Comparison of ENCODE assay signal across 1 cellular context in the genomic region with DNA sequence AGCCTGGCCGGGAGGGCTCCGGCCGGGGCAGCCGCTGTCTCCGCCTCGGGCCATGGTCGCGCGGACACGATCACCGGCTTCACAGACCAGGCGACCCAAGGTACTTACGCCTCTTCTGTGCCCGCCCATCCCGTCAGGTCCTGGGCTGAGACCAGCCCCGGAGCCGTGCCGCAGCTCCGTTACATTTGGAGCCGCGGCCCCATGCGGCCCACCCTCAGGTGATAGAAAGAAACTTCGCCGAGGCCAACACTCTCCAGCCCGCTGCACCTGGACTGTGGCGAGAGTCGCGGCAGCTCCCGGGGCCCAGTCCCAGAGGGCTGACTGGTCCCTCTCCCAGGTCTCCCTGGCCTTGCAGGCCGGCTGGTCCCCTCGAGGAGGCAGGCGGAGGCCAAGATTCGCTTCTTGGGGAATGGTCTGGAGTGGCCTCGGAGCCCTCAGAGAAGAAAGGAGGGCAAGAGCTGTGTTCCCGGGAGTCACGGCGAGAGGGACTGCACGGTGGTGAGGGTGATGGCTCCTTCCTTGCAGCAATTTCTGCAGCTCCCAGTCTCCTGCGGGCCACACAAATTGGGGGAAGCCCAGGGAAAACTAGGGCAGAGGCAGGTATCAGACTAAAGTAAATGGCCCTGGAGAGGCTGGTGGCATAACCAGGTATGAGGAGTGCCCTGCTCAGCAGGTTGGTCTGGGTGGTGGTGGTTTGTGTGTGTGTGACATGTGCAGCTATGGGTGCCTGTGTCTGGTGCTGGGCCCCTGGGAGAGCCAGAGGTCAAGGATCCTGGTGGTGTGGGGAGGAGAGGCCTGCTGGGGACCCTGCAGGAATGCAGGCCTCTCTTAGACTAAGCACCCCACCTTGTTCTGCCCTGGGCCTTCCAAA.
TF ChIP-seq lines count a peak whose summit lies in the region.

No MANE protein-coding gene starts in this region.

TF ChIP-seq in HepG2, 621 proteins besides CTCF, POLR2A, EP300 and RAD21 (continued from another document and continues in another):
- TF ChIP-seq ZNF674 (CRISPR knock-in tag; IDR thresholded peaks at IDR 0.05; ENCODE audit: low read depth): no peak
- TF ChIP-seq, protein P1, sequence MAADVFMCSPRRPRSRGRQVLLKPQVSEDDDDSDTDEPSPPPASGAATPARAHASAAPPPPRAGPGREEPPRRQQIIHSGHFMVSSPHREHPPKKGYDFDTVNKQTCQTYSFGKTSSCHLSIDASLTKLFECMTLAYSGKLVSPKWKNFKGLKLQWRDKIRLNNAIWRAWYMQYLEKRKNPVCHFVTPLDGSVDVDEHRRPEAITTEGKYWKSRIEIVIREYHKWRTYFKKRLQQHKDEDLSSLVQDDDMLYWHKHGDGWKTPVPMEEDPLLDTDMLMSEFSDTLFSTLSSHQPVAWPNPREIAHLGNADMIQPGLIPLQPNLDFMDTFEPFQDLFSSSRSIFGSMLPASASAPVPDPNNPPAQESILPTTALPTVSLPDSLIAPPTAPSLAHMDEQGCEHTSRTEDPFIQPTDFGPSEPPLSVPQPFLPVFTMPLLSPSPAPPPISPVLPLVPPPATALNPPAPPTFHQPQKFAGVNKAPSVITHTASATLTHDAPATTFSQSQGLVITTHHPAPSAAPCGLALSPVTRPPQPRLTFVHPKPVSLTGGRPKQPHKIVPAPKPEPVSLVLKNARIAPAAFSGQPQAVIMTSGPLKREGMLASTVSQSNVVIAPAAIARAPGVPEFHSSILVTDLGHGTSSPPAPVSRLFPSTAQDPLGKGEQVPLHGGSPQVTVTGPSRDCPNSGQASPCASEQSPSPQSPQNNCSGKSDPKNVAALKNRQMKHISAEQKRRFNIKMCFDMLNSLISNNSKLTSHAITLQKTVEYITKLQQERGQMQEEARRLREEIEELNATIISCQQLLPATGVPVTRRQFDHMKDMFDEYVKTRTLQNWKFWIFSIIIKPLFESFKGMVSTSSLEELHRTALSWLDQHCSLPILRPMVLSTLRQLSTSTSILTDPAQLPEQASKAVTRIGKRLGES (CRISPR knock-in tag; IDR thresholded peaks at IDR 0.05; ENCODE audit: borderline replicate concordance): no peak
- TF ChIP-seq ZNF326 (CRISPR knock-in tag; IDR thresholded peaks at IDR 0.05; ENCODE audit: borderline replicate concordance): no peak
- peak; percentile 14 for TF ChIP-seq AGO1 (IDR thresholded peaks at IDR 0.05; ENCODE audit: low read depth, low read length, poor library complexity, severe bottlenecking)
- TF ChIP-seq FOXP1 (IDR thresholded peaks at IDR 0.05): no peak
- no peak for TF ChIP-seq FOXP1 (CRISPR knock-in tag; IDR thresholded peaks at IDR 0.05)
- TF ChIP-seq IKZF4 (CRISPR knock-in tag; IDR thresholded peaks at IDR 0.05; ENCODE audit: borderline replicate concordance, low read depth, not compliant biosample characterization): no peak
- TF ChIP-seq ZNF260 (CRISPR knock-in tag; IDR thresholded peaks at IDR 0.05; ENCODE audit: borderline replicate concordance, low read depth): no peak
- no peak for TF ChIP-seq MYC (CRISPR knock-in tag; IDR thresholded peaks at IDR 0.05; ENCODE audit: borderline replicate concordance)
- TF ChIP-seq, protein P2, sequence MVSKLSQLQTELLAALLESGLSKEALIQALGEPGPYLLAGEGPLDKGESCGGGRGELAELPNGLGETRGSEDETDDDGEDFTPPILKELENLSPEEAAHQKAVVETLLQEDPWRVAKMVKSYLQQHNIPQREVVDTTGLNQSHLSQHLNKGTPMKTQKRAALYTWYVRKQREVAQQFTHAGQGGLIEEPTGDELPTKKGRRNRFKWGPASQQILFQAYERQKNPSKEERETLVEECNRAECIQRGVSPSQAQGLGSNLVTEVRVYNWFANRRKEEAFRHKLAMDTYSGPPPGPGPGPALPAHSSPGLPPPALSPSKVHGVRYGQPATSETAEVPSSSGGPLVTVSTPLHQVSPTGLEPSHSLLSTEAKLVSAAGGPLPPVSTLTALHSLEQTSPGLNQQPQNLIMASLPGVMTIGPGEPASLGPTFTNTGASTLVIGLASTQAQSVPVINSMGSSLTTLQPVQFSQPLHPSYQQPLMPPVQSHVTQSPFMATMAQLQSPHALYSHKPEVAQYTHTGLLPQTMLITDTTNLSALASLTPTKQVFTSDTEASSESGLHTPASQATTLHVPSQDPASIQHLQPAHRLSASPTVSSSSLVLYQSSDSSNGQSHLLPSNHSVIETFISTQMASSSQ (IDR thresholded peaks at IDR 0.05; ENCODE audit: low read depth): no peak
- TF ChIP-seq, protein P2 (CRISPR knock-in tag; IDR thresholded peaks at IDR 0.05; ENCODE audit: borderline replicate concordance): peak; percentile 50; the same call in 1 of the 2 replicates
- 0 out of 2 replicates have a peak, but pooled peaks have one; percentile 72 for TF ChIP-seq GTF3A (CRISPR knock-in tag; conservative IDR thresholded peaks at IDR 0.05)
- TF ChIP-seq ZNF343 (CRISPR knock-in tag; IDR thresholded peaks at IDR 0.05): no peak
- TF ChIP-seq, protein P3, sequence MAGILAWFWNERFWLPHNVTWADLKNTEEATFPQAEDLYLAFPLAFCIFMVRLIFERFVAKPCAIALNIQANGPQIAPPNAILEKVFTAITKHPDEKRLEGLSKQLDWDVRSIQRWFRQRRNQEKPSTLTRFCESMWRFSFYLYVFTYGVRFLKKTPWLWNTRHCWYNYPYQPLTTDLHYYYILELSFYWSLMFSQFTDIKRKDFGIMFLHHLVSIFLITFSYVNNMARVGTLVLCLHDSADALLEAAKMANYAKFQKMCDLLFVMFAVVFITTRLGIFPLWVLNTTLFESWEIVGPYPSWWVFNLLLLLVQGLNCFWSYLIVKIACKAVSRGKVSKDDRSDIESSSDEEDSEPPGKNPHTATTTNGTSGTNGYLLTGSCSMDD (CRISPR knock-in tag; IDR thresholded peaks at IDR 0.05): no peak
- no peak for TF ChIP-seq KDM5A (IDR thresholded peaks at IDR 0.05; ENCODE audit: borderline replicate concordance, low read length)
- TF ChIP-seq, protein P4, sequence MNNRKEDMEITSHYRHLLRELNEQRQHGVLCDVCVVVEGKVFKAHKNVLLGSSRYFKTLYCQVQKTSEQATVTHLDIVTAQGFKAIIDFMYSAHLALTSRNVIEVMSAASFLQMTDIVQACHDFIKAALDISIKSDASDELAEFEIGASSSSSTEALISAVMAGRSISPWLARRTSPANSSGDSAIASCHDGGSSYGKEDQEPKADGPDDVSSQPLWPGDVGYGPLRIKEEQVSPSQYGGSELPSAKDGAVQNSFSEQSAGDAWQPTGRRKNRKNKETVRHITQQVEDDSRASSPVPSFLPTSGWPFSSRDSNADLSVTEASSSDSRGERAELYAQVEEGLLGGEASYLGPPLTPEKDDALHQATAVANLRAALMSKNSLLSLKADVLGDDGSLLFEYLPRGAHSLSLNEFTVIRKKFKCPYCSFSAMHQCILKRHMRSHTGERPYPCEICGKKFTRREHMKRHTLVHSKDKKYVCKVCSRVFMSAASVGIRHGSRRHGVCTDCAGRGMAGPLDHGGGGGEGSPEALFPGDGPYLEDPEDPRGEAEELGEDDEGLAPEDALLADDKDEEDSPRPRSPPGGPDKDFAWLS (CRISPR knock-in tag; IDR thresholded peaks at IDR 0.05; ENCODE audit: borderline replicate concordance): no peak
- TF ChIP-seq, protein P5, sequence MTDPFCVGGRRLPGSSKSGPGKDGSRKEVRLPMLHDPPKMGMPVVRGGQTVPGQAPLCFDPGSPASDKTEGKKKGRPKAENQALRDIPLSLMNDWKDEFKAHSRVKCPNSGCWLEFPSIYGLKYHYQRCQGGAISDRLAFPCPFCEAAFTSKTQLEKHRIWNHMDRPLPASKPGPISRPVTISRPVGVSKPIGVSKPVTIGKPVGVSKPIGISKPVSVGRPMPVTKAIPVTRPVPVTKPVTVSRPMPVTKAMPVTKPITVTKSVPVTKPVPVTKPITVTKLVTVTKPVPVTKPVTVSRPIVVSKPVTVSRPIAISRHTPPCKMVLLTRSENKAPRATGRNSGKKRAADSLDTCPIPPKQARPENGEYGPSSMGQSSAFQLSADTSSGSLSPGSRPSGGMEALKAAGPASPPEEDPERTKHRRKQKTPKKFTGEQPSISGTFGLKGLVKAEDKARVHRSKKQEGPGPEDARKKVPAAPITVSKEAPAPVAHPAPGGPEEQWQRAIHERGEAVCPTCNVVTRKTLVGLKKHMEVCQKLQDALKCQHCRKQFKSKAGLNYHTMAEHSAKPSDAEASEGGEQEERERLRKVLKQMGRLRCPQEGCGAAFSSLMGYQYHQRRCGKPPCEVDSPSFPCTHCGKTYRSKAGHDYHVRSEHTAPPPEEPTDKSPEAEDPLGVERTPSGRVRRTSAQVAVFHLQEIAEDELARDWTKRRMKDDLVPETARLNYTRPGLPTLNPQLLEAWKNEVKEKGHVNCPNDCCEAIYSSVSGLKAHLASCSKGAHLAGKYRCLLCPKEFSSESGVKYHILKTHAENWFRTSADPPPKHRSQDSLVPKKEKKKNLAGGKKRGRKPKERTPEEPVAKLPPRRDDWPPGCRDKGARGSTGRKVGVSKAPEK (CRISPR knock-in tag; IDR thresholded peaks at IDR 0.05; ENCODE audit: borderline replicate concordance): no peak
- TF ChIP-seq CBX1 (IDR thresholded peaks at IDR 0.05; ENCODE audit: low read depth): no peak
- peak; percentile 88 for TF ChIP-seq ZFY (CRISPR knock-in tag; IDR thresholded peaks at IDR 0.05)
- TF ChIP-seq SNRNP70 (IDR thresholded peaks at IDR 0.05; ENCODE audit: low read depth, low read length): no peak
- peak; percentile 34; the same call in 1 of the 2 replicates for TF ChIP-seq HNF4A (CRISPR knock-in tag; IDR thresholded peaks at IDR 0.05)
- no peak; the same call in 1 of the 2 replicates for TF ChIP-seq CBFB (CRISPR knock-in tag; IDR thresholded peaks at IDR 0.05)
- no peak for TF ChIP-seq THAP11 (CRISPR knock-in tag; IDR thresholded peaks at IDR 0.05)
- no peak for TF ChIP-seq FOXJ3 (CRISPR knock-in tag; IDR thresholded peaks at IDR 0.05; ENCODE audit: borderline replicate concordance)
- TF ChIP-seq ZNF569 (CRISPR knock-in tag; IDR thresholded peaks at IDR 0.05; ENCODE audit: borderline replicate concordance): no peak
- TF ChIP-seq ZNF333 (CRISPR knock-in tag; IDR thresholded peaks at IDR 0.05; ENCODE audit: borderline replicate concordance): 0 out of 2 replicates have a peak, but pooled peaks have one; percentile 40
- TF ChIP-seq ZNF841 (CRISPR knock-in tag; IDR thresholded peaks at IDR 0.05; ENCODE audit: borderline replicate concordance): no peak
- TF ChIP-seq FOXC1 (CRISPR knock-in tag; IDR thresholded peaks at IDR 0.05; ENCODE audit: borderline replicate concordance): 0 out of 2 replicates have a peak, but pooled peaks have one; percentile 26
- TF ChIP-seq, protein P6, sequence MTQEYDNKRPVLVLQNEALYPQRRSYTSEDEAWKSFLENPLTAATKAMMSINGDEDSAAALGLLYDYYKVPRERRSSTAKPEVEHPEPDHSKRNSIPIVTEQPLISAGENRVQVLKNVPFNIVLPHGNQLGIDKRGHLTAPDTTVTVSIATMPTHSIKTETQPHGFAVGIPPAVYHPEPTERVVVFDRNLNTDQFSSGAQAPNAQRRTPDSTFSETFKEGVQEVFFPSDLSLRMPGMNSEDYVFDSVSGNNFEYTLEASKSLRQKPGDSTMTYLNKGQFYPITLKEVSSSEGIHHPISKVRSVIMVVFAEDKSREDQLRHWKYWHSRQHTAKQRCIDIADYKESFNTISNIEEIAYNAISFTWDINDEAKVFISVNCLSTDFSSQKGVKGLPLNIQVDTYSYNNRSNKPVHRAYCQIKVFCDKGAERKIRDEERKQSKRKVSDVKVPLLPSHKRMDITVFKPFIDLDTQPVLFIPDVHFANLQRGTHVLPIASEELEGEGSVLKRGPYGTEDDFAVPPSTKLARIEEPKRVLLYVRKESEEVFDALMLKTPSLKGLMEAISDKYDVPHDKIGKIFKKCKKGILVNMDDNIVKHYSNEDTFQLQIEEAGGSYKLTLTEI (CRISPR knock-in tag; conservative IDR thresholded peaks at IDR 0.05): no peak
- TF ChIP-seq, protein P7, sequence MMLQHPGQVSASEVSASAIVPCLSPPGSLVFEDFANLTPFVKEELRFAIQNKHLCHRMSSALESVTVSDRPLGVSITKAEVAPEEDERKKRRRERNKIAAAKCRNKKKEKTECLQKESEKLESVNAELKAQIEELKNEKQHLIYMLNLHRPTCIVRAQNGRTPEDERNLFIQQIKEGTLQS (CRISPR knock-in tag; IDR thresholded peaks at IDR 0.05): no peak
- TF ChIP-seq, protein P8, sequence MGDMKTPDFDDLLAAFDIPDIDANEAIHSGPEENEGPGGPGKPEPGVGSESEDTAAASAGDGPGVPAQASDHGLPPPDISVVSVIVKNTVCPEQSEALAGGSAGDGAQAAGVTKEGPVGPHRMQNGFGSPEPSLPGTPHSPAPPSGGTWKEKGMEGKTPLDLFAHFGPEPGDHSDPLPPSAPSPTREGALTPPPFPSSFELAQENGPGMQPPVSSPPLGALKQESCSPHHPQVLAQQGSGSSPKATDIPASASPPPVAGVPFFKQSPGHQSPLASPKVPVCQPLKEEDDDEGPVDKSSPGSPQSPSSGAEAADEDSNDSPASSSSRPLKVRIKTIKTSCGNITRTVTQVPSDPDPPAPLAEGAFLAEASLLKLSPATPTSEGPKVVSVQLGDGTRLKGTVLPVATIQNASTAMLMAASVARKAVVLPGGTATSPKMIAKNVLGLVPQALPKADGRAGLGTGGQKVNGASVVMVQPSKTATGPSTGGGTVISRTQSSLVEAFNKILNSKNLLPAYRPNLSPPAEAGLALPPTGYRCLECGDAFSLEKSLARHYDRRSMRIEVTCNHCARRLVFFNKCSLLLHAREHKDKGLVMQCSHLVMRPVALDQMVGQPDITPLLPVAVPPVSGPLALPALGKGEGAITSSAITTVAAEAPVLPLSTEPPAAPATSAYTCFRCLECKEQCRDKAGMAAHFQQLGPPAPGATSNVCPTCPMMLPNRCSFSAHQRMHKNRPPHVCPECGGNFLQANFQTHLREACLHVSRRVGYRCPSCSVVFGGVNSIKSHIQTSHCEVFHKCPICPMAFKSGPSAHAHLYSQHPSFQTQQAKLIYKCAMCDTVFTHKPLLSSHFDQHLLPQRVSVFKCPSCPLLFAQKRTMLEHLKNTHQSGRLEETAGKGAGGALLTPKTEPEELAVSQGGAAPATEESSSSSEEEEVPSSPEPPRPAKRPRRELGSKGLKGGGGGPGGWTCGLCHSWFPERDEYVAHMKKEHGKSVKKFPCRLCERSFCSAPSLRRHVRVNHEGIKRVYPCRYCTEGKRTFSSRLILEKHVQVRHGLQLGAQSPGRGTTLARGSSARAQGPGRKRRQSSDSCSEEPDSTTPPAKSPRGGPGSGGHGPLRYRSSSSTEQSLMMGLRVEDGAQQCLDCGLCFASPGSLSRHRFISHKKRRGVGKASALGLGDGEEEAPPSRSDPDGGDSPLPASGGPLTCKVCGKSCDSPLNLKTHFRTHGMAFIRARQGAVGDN (CRISPR knock-in tag; IDR thresholded peaks at IDR 0.05): peak; percentile 86
- peak; percentile 84; the same call in 1 of the 2 replicates for TF ChIP-seq TOPORS (CRISPR knock-in tag; IDR thresholded peaks at IDR 0.05)
- TF ChIP-seq ZNF629 (CRISPR knock-in tag; conservative IDR thresholded peaks at IDR 0.05): 0 out of 2 replicates have a peak, but pooled peaks have one; percentile 15
- peak; percentile 59; the same call in 1 of the 2 replicates for TF ChIP-seq ZNF235 (CRISPR knock-in tag; IDR thresholded peaks at IDR 0.05; ENCODE audit: borderline replicate concordance)
